In genomic region chr10:14837756-14838581, GRCh38 we compare ENCODE assay signal across 8 cellular contexts. TPM values are rescaled to one million over a fixed set of nuclear protein-coding genes. Genes with fewer than 3 reads are reported as not detected.
DNase-seq lines count a peak whose midpoint lies in the region; ATAC-seq and TF ChIP-seq lines count a peak whose summit lies in the region.

Gene CDNF, minus strand, starts transcription at chr10:14838037. Its CDS starts 91 bp downstream, at chr10:14837946.
Gene HSPA14, plus strand, starts transcription at chr10:14838306. Its CDS starts 97 bp downstream, at chr10:14838403.
Gene MSANTD7, plus strand, starts transcription at chr10:14838306. Its CDS starts 3,979 bp downstream, at chr10:14842285.

- BruUV-seq in Panc1 (replicated peaks; lab: Mats Ljungman, UMichigan) = no TSS peak

- in situ Hi-C loops in Panc1 (cut with HindIII; ENCODE audit: low pct_unique_long_range_greater_than_20kb, low sequenced_read_pairs) = no loop called here

- no peaks in the 10 kb centered on the region for H3K27me3 Mint-ChIP-seq in activated T-cell treated with anti-CD3 and anti-CD28 coated beads, Interleukin-2, amount 50 U/mL, for 4 hours (ENCODE audit: low read depth)

- peak within 1 kb of the TSS; percentile 79 to 94 for H3K4me3 ChIP-seq in Panc1 (ENCODE audit: low read depth in 2 of 2, low read length in 2 of 2)
- H3K4me3 ChIP-seq in mucosa of rectum (ENCODE audit: low read length in 2 of 2) = peak within 1 kb of the TSS; percentile 90 to 95

- H3K36me3 ChIP-seq in Panc1 (ENCODE audit: control insufficient read depth, insufficient read depth, low read length) (peaks cover 24% of the 10 kb centered on the region), mucosa of rectum (ENCODE audit: control insufficient read depth in 2 of 2, insufficient read depth in 2 of 2, low read length in 2 of 2) (peaks cover 20 to 21% of the 10 kb centered on the region in 2 donors)

- CTCF ChIA-PET in Panc1 (lab: Charles Lee) = interaction anchor here (0.5 kb wide), 1 partner anchor 1061 kb away, joined by 7 read pairs; no protein-coding TSS in a partner anchor

- intact Hi-C loops in Panc1 (cut with micrococcal nuclease; ENCODE audit: unreplicated experiment) = no loop called here

- DNase-seq in DMS53 (lab: John Stamatoyannopoulos, UW) (peak; percentile 100), KG1 (lab: John Stamatoyannopoulos, UW) (peak; percentile 99), Panc1 (ENCODE audit: low read depth, low spot score) (peak; percentile 95), erythroblast (lab: John Stamatoyannopoulos, UW) (peak; percentile 99 to 100)
- peak; percentile 99 for DNase-seq in activated T-cell treated with anti-CD3 and anti-CD28 coated beads, Interleukin-2, amount 50 U/mL, for 4 hours
- DNase-seq in stimulated activated CD8-positive, alpha-beta memory T cell treated with anti-CD3 and anti-CD28 coated beads, Interleukin-4, amount 100 ng/mL, for 48 hours = peak; percentile 99

- H3K4me3 Mint-ChIP-seq in activated T-cell treated with anti-CD3 and anti-CD28 coated beads, Interleukin-2, amount 50 U/mL, for 4 hours = peak within 1 kb of the TSS; percentile 96

- peaks cover 19% of the 10 kb centered on the region for H3K36me3 Mint-ChIP-seq in activated T-cell treated with anti-CD3 and anti-CD28 coated beads, Interleukin-2, amount 50 U/mL, for 4 hours (ENCODE audit: insufficient read depth)

- POLR2A ChIA-PET in Panc1 (lab: Charles Lee) = interaction anchor here (0.5 to 0.6 kb wide), 3 partner anchors 46 to 492 kb away, joined by 5 to 12 read pairs (median 5); no protein-coding TSS in a partner anchor

- H3K4me1 Mint-ChIP-seq in activated T-cell treated with anti-CD3 and anti-CD28 coated beads, Interleukin-2, amount 50 U/mL, for 4 hours (ENCODE audit: low read depth) = peaks cover 18% of the 10 kb centered on the region

- ATAC-seq in GM21723 (IDR thresholded peaks at IDR 0.05; ENCODE audit: unreplicated experiment) (peak; percentile 95), Panc1 (peak; percentile 99)
- peak; percentile 93 to 94 for ATAC-seq in activated T-cell treated with anti-CD3 and anti-CD28 coated beads, Interleukin-2, amount 50 U/mL, for 4 hours

- H3K27me3 ChIP-seq in Panc1 (ENCODE audit: control insufficient read depth, insufficient read depth, low read length) = no peaks in the 10 kb centered on the region
- H3K27me3 ChIP-seq in mucosa of rectum (ENCODE audit: control insufficient read depth in 2 of 2, insufficient read depth in 2 of 2, low read length in 2 of 2) = no peaks in the 10 kb centered on the region

- peak within 1 kb of the TSS; percentile 86 for H3K27ac ChIP-seq in Panc1 (ENCODE audit: low read length)
- peak within 1 kb of the TSS; percentile 93 to 96 for H3K27ac ChIP-seq in mucosa of rectum (ENCODE audit: low read depth in 2 of 2, low read length in 2 of 2)

- H3K9me3 Mint-ChIP-seq in activated T-cell treated with anti-CD3 and anti-CD28 coated beads, Interleukin-2, amount 50 U/mL, for 4 hours = no peaks in the 10 kb centered on the region

- peak; percentile 95 for TF ChIP-seq POLR2A in erythroblast (IDR thresholded peaks at IDR 0.05; ENCODE audit: low read length)

- no peaks in the 10 kb centered on the region for H3K9me3 ChIP-seq in Panc1 (ENCODE audit: control insufficient read depth, insufficient read depth, low read depth, low read length)
- H3K9me3 ChIP-seq in mucosa of rectum (ENCODE audit: control insufficient read depth in 2 of 2, low read length in 2 of 2) = no peaks in the 10 kb centered on the region

- H3K4me1 ChIP-seq in Panc1 (ENCODE audit: control insufficient read depth, insufficient read depth, low read length) (no peaks in the 10 kb centered on the region; the same call in 1 of the 2 replicates), mucosa of rectum (ENCODE audit: control insufficient read depth in 2 of 2, insufficient read depth in 2 of 2, low read length in 2 of 2) (peaks cover 5 to 12% of the 10 kb centered on the region in 2 donors)

- H3K9ac ChIP-seq in mucosa of rectum (ENCODE audit: low read depth in 1 of 2, low read length in 2 of 2) = peak within 1 kb of the TSS; percentile 97 to 98

- TF ChIP-seq CTCF in Panc1 (IDR thresholded peaks at IDR 0.05) = no peak

RNA-seq across cellular contexts. Expression of gene CDNF, which starts in this region (rescaled TPM):
- 0.39 TPM for total RNA-seq in Panc1 (2021; ENCODE audit: unreplicated experiment)
- 0.38 TPM for polyA plus RNA-seq in Panc1 (2012; ENCODE audit: insufficient read length)
- total RNA-seq in activated T-cell treated with anti-CD3 and anti-CD28 coated beads, Interleukin-2, amount 50 U/mL, for 4 hours = 1 to 10 TPM in 2 of 3 donors, under 1 TPM in 1; 0.71 to 2.1 (median 1.0) TPM

RNA-seq across cellular contexts. Expression of gene HSPA14, which starts in this region (rescaled TPM):
- 15.9 TPM for total RNA-seq in Panc1 (2021; ENCODE audit: unreplicated experiment)
- polyA plus RNA-seq in Panc1 (2012; ENCODE audit: insufficient read length) = 7.6 TPM
- total RNA-seq in activated T-cell treated with anti-CD3 and anti-CD28 coated beads, Interleukin-2, amount 50 U/mL, for 4 hours = 10 to 100 TPM; 53.9 to 58.5 (median 54.6) TPM

RNA-seq across cellular contexts. Expression of gene MSANTD7, which starts in this region (rescaled TPM):
- 10.4 TPM for total RNA-seq in Panc1 (2021; ENCODE audit: unreplicated experiment)
- polyA plus RNA-seq in Panc1 (2012; ENCODE audit: insufficient read length) = 5.0 TPM
- 10 to 100 TPM; 28.1 to 33.0 (median 32.0) TPM for total RNA-seq in activated T-cell treated with anti-CD3 and anti-CD28 coated beads, Interleukin-2, amount 50 U/mL, for 4 hours

Comparison
In these comparisons a context has a peak if more than half of its experiments do, and no peak if none do; other contexts are left out.
1. Peak in every context shown above with its lines: DNase-seq, ATAC-seq, H3K4me3 ChIP-seq and H3K27ac ChIP-seq.